ENCODE assay signal across 16 cellular contexts in the genomic region with DNA sequence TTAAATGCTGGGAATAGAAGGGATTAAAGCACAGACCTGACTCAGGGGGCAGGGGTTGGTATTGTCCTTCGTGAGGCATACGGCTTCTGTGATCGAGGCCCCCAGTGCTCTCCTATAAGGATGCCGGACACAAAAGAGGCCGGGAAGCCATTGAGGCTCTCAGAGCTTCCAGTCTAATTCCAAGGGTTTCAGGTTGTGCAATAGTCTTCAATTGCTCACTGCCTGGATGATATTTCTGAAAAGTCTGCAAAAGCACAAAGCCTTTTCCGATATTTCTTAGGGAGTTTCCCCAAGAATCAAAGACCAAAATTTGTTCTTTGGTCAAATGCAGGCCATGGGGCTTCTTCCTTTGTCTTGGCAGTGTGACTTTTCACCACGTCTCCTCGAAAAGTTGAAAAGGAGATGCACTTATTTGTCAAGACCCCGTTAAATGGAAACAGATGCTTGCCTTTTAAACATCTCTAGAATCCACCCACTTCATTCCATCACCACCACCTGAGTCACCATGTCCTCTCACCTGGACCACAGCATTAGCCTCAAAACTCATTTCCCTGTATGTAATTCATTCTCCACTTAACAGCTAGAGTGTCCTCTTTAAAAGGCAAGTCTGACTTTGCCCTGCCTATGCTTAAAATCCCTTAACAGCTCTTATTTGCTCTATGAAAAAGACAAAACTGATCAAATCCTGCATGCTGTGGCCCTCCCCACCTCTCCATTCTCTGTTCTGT.
DNase-seq lines count a peak whose midpoint lies in the region; ATAC-seq, FAIRE-seq and TF ChIP-seq lines count a peak whose summit lies in the region.
"Had no signal": no experiment of that assay in that cellular context is flagged by ENCODE, and none has a peak within 500 bp of the region (broad histone marks: within the 10 kb centered on the region; RNA-seq: fewer than 3 reads in every experiment).

No MANE protein-coding gene starts in this region.

- ATAC-seq in GM12878: no peak
- ATAC-seq in HG02798 (IDR thresholded peaks at IDR 0.05; ENCODE audit: poor library complexity, unreplicated experiment): no peak

- H2BK5ac ChIP-seq in mesenchymal stem cell (ENCODE audit: low read depth, low read length, poor library complexity, severe bottlenecking): no peak overlapping the region

- no peak overlapping the region for H3K9ac ChIP-seq in GM12878 (ENCODE audit: control insufficient read depth, insufficient read depth, low read length)
- no peak overlapping the region for H3K9ac ChIP-seq in mesenchymal stem cell (ENCODE audit: low read length)

- H4K20me1 ChIP-seq in GM12878 (ENCODE audit: control insufficient read depth, insufficient read depth): no peaks in the 10 kb centered on the region

- H3K79me1 ChIP-seq in mesenchymal stem cell (replicated peaks; ENCODE audit: low read length, poor library complexity, severe bottlenecking): no peaks in the 10 kb centered on the region

- peak; percentile 35 for FAIRE-seq in GM12878 (lab: Jason Lieb, UNC)
- FAIRE-seq in GM12892 (lab: Jason Lieb, UNC): no peak
- FAIRE-seq: D721Med had no signal

- H3K4me3 ChIP-seq in HL-60 (replicated peaks; ENCODE audit: insufficient read depth, low read length): no peak overlapping the region
- no peak overlapping the region for H3K4me3 ChIP-seq in GM12878
- H3K4me3 ChIP-seq in mesenchymal stem cell (ENCODE audit: insufficient read depth in 1 of 2, low read depth in 1 of 2, low read length in 2 of 2): no peak overlapping the region
- no peak overlapping the region for H3K4me3 ChIP-seq in ovary
- H3K4me3 ChIP-seq: dorsolateral prefrontal cortex, right atrium auricular region, SK-N-MC had no signal

- H3K27ac Mint-ChIP-seq in activated CD4-positive, alpha-beta T cell treated with anti-CD3 and anti-CD28 coated beads, Interleukin-2, amount 10 ng/mL, durations not matched to agents 24 days and 14 days: peak overlapping the region; percentile 31
- H3K27ac Mint-ChIP-seq: nephron had no signal

- no peak overlapping the region for H3K4me2 ChIP-seq in GM12878 (ENCODE audit: control insufficient read depth, insufficient read depth)
- H3K4me2 ChIP-seq in mesenchymal stem cell (ENCODE audit: low read length, poor library complexity, severe bottlenecking): no peak overlapping the region

- TF ChIP-seq CTCF in HL-60 (IDR thresholded peaks at IDR 0.05; ENCODE audit: insufficient read depth, low read length) (no peak), GM12878 (IDR thresholded peaks at IDR 0.05 in 2 of 3, conservative IDR thresholded peaks at IDR 0.05 in 1 of 3; ENCODE audit: control insufficient read depth in 2 of 3, extremely low read depth in 1 of 3, insufficient read depth in 1 of 3, low read depth in 3 of 3, low read length in 3 of 3) (no peak), ovary (IDR thresholded peaks at IDR 0.05) (no peak)

- no peak overlapping the region for H2AK5ac ChIP-seq in mesenchymal stem cell (ENCODE audit: low read length, severe bottlenecking)

- intact Hi-C loops in activated CD4-positive, alpha-beta T cell treated with anti-CD3 and anti-CD28 coated beads, Interleukin-2, amount 10 ng/mL, durations not matched to agents 24 days and 14 days (cut with micrococcal nuclease): loop anchor here (1.0 to 10.0 kb wide), 3 partner anchors 13 to 895 kb away; a partner anchor contains a TSS
- intact Hi-C loops in GM12878 (cut with micrococcal nuclease; ENCODE audit: unreplicated experiment): no loop called here
- intact Hi-C loops in ovary (cut with DNase I): loop anchor here in 2 of 4 donors (5.0 kb wide), 3 partner anchors 132 to 1407 kb away; a partner anchor contains a TSS

- H2AFZ ChIP-seq in GM12878 (ENCODE audit: control insufficient read depth, low read depth, low read length) (no peak overlapping the region), mesenchymal stem cell (ENCODE audit: low read depth, low read length) (no peak overlapping the region)

- DNase-seq in activated CD4-positive, alpha-beta T cell treated with anti-CD3 and anti-CD28 coated beads, Interleukin-2, amount 10 ng/mL, durations not matched to agents 24 days and 14 days: no peak
- no peak for DNase-seq in activated CD4-positive, alpha-beta T cell treated with anti-CD3 and anti-CD28 coated beads for 1 hour
- DNase-seq in HL-60 (ENCODE audit: low read depth in 1 of 2, low spot score in 1 of 2) (no peak), GM12878 (ENCODE audit: low read depth, low spot score) (no peak), mesenchymal stem cell (peak; percentile 32), ovary (no peak), GM12892 (ENCODE audit: insufficient read length) (no peak)
- DNase-seq: dorsolateral prefrontal cortex, NCI-H1092, NCI-H446 had no signal

- peaks cover 4% of the 10 kb centered on the region for H3K36me3 Mint-ChIP-seq in activated CD4-positive, alpha-beta T cell treated with anti-CD3 and anti-CD28 coated beads, Interleukin-2, amount 10 ng/mL, durations not matched to agents 24 days and 14 days (ENCODE audit: low read depth)
- H3K36me3 Mint-ChIP-seq: brain had no signal

- H3K14ac ChIP-seq in mesenchymal stem cell (ENCODE audit: low read length in 2 of 2): no peak overlapping the region

- no peak for TF ChIP-seq RAD21 in GM12878 (IDR thresholded peaks at IDR 0.05; ENCODE audit: insufficient read depth, low read depth, low read length)

- in situ Hi-C loops in GM12878 (cut with MboI): no loop called here

- peaks cover 8% of the 10 kb centered on the region for H3K4me1 ChIP-seq in GM12878 (ENCODE audit: control insufficient read depth, insufficient read depth, low read length)
- peaks cover 10% of the 10 kb centered on the region for H3K4me1 ChIP-seq in mesenchymal stem cell (ENCODE audit: control insufficient read depth, insufficient read depth, low read depth, low read length)
- peaks cover 7% of the 10 kb centered on the region for H3K4me1 ChIP-seq in ovary (ENCODE audit: insufficient read depth)

- no peak overlapping the region for H4K91ac ChIP-seq in mesenchymal stem cell (ENCODE audit: low read length)

- H2BK12ac ChIP-seq in mesenchymal stem cell (ENCODE audit: low read length in 2 of 2): peak overlapping the region in 1 of 2 experiments; percentile 29

- H3K4me3 Mint-ChIP-seq in activated CD4-positive, alpha-beta T cell treated with anti-CD3 and anti-CD28 coated beads, Interleukin-2, amount 10 ng/mL, durations not matched to agents 24 days and 14 days: no peak overlapping the region
- H3K4me3 Mint-ChIP-seq: brain, nephron had no signal

- H3K23ac ChIP-seq in mesenchymal stem cell (ENCODE audit: low read length in 2 of 2): no peak overlapping the region

- CTCF ChIA-PET in GM12878 (lab: Yijun Ruan, JAX): interaction anchor here (0.6 kb wide), 1 partner anchor 73 kb away, joined by 3 read pairs; no protein-coding TSS in a partner anchor

- no peaks in the 10 kb centered on the region for H3K27me3 ChIP-seq in HL-60 (ENCODE audit: insufficient read depth, poor library complexity, severe bottlenecking)
- no peaks in the 10 kb centered on the region for H3K27me3 ChIP-seq in GM12878 (replicated peaks in 1 of 2; ENCODE audit: control insufficient read depth in 2 of 2, insufficient read depth in 2 of 2, low read length in 1 of 2)
- H3K27me3 ChIP-seq in mesenchymal stem cell (ENCODE audit: control insufficient read depth in 1 of 2, insufficient read depth in 1 of 2, low read length in 2 of 2): no peaks in the 10 kb centered on the region
- H3K27me3 ChIP-seq in ovary: no peaks in the 10 kb centered on the region
- H3K27me3 ChIP-seq: dorsolateral prefrontal cortex, right atrium auricular region had no signal

- H3K9me3 ChIP-seq in GM12878 (replicated peaks; ENCODE audit: control insufficient read depth, insufficient read depth, low read length) (peaks cover 3% of the 10 kb centered on the region; the same call in 2 of the 3 replicates), mesenchymal stem cell (ENCODE audit: control insufficient read depth, low read length) (peaks cover 13% of the 10 kb centered on the region), ovary (no peaks in the 10 kb centered on the region)

- peaks cover 10% of the 10 kb centered on the region for H3K9me3 Mint-ChIP-seq in activated CD4-positive, alpha-beta T cell treated with anti-CD3 and anti-CD28 coated beads, Interleukin-2, amount 10 ng/mL, durations not matched to agents 24 days and 14 days

- H3K36me3 ChIP-seq in GM12878 (ENCODE audit: control insufficient read depth in 2 of 2, insufficient read depth in 2 of 2, low read length in 1 of 2): no peaks in the 10 kb centered on the region
- no peaks in the 10 kb centered on the region for H3K36me3 ChIP-seq in mesenchymal stem cell (ENCODE audit: control insufficient read depth in 1 of 2, insufficient read depth in 2 of 2, low read depth in 1 of 2, low read length in 2 of 2)
- no peaks in the 10 kb centered on the region for H3K36me3 ChIP-seq in ovary
- H3K36me3 ChIP-seq: right atrium auricular region had no signal

- H3K27me3 Mint-ChIP-seq in activated CD4-positive, alpha-beta T cell treated with anti-CD3 and anti-CD28 coated beads, Interleukin-2, amount 10 ng/mL, durations not matched to agents 24 days and 14 days: no peaks in the 10 kb centered on the region

- no peak overlapping the region for H2BK15ac ChIP-seq in mesenchymal stem cell (ENCODE audit: low read depth, poor library complexity, severe bottlenecking)

- 88% methylated on average over 9 of the region's 9 CpGs for WGBS in GM12878 (ENCODE audit: insufficient coverage, insufficient replicate concordance, low lambda C conversion rate, missing lambda C conversion rate)
- WGBS in mesenchymal stem cell: 95% methylated on average over 9 of the region's 9 CpGs
- 94 to 96% (median 96%) methylated on average over 9 of the region's 9 CpGs for WGBS in ovary, 3 donors

- H4K8ac ChIP-seq in mesenchymal stem cell (ENCODE audit: low read length): no peak overlapping the region

- TF ChIP-seq EP300 in GM12878 (IDR thresholded peaks at IDR 0.05; ENCODE audit: borderline replicate concordance in 1 of 2, control insufficient read depth in 1 of 2, low read depth in 2 of 2, low read length in 2 of 2) (no peak), ovary (IDR thresholded peaks at IDR 0.05) (no peak)

- RAD21 ChIA-PET in GM12878 (lab: Charles Lee; ENCODE audit: unreplicated experiment): no interaction called here

- peak overlapping the region in 1 of 2 experiments; percentile 41 for H3K4ac ChIP-seq in mesenchymal stem cell (ENCODE audit: low read depth in 1 of 2, low read length in 2 of 2)

- H3K4me1 Mint-ChIP-seq in activated CD4-positive, alpha-beta T cell treated with anti-CD3 and anti-CD28 coated beads, Interleukin-2, amount 10 ng/mL, durations not matched to agents 24 days and 14 days: peaks cover 66% of the 10 kb centered on the region

- SMC1A ChIA-PET in GM12878 (lab: Charles Lee; ENCODE audit: uncharacterized antibody, unreplicated experiment): interaction anchor here (1.0 to 1.2 kb wide), 2 partner anchors 16 to 26 kb away, joined by 3 read pairs; no protein-coding TSS in a partner anchor

- H3K79me2 ChIP-seq in GM12878 (ENCODE audit: control insufficient read depth, insufficient read depth, low read length): no peaks in the 10 kb centered on the region

- POLR2A ChIA-PET in GM12878 (lab: Charles Lee): no interaction called here

- H2BK120ac ChIP-seq in mesenchymal stem cell (ENCODE audit: low read depth, low read length): no peak overlapping the region

- H3K27ac ChIP-seq in HL-60 (replicated peaks) (peak overlapping the region; percentile 80), GM12878 (ENCODE audit: control insufficient read depth, insufficient read depth) (no peak overlapping the region), mesenchymal stem cell (ENCODE audit: low read length, poor library complexity, severe bottlenecking) (no peak overlapping the region), ovary (peak overlapping the region in 1 of 2 donors; percentile 81)
- H3K27ac ChIP-seq: SK-N-MC had no signal

- peak overlapping the region in 1 of 2 experiments; percentile 68 for H3K18ac ChIP-seq in mesenchymal stem cell (ENCODE audit: low read depth in 1 of 2, low read length in 2 of 2)

- TF ChIP-seq POLR2A in GM12878 (IDR thresholded peaks at IDR 0.05; ENCODE audit: low read depth, low read length) (no peak), ovary (IDR thresholded peaks at IDR 0.05) (no peak), GM12892 (IDR thresholded peaks at IDR 0.05; ENCODE audit: low read depth, low read length) (no peak)

- BruUV-seq in GM12878 (replicated peaks; lab: Mats Ljungman, UMichigan): no TSS peak
